4 cellular contexts compared by ENCODE assay signal in the genomic region with DNA sequence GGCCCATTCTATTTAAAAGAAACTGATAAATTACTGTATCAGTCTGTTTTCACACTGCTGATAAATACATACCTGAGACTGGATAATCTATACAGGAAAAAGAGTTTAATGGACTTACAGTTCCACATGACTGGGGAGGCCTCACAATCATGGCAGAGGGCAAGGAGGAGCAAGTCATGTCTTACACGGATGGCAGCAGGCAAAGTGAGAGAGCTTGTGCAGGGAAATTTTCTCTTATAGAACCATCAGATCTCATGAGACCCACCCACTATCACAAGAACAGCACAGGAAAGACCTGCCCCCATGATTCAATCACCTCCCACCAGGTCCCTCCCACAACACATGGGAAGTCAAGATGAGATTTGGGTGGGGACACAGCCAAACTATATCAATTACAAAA. TPM values are rescaled to one million over a fixed set of nuclear protein-coding genes. Genes with fewer than 3 reads are reported as not detected.
"Had no signal": no experiment of that assay in that cellular context is flagged by ENCODE, and none has a peak within 500 bp of the region (broad histone marks: within the 10 kb centered on the region; RNA-seq: fewer than 3 reads in every experiment).

No MANE protein-coding gene starts in this region.

RNA-seq across cellular contexts. Expression of gene CAMK2N2, which starts 5.9 kb away (rescaled TPM):
- total RNA-seq: NCI-H460 had no signal

RNA-seq across cellular contexts. Expression of gene ECE2, which starts 8.6 kb away (rescaled TPM):
- total RNA-seq: LHCN-M2, M059J, MCF 10A, NCI-H460 had no signal
